Comparison of ENCODE assay signal across 28 cellular contexts in genomic region chr9:31253800-31254762, GRCh38.
"Had no signal": no experiment of that assay in that cellular context is flagged by ENCODE, and none has a peak within 500 bp of the region (broad histone marks: within the 10 kb centered on the region; RNA-seq: fewer than 3 reads in every experiment).

No MANE protein-coding gene starts in this region.

- ATAC-seq: activated T-cell treated with anti-CD3 and anti-CD28 coated beads, Interleukin-2, amount 50 U/mL, for 72 hours; left colon; natural killer cell treated with Interleukin-12 subunit alpha and Interleukin-12 subunit beta and Interleukin-15 and Interleukin-18, amount 100 ng/mL, for 72 hours; sciatic nerve; stimulated activated naive B cell treated with anti-CD40 and anti-IgM and Interleukin-4, amounts not matched to agents 10 μg/mL and 1 μg/mL and 100 μg/mL, for 72 hours had no signal

- DNase-seq: activated CD4-positive, alpha-beta T cell treated with anti-CD3 and anti-CD28 coated beads for 4 hours; activated CD4-positive, alpha-beta T cell treated with anti-CD3 and anti-CD28 coated beads, Interleukin-2, amount 50 U/mL, for 4 hours; activated naive CD4-positive, alpha-beta T cell treated with Interleukin-2 at 50 U/mL for 16 hours; activated T-cell treated with anti-CD3 and anti-CD28 coated beads for 4 hours; activated T-cell treated with anti-CD3 and anti-CD28 coated beads, Interleukin-2, amount 50 U/mL, for 72 hours; anterior cingulate cortex; colonic mucosa; effector CD8-positive, alpha-beta T cell; esophagus squamous epithelium; foreskin melanocyte; islet precursor cell; left colon; mesendoderm; stimulated activated naive B cell treated with anti-CD40 and anti-IgM and Interleukin-4, amounts not matched to agents 10 μg/mL and 1 μg/mL and 100 μg/mL, for 72 hours; stomach; T-helper 9 cell had no signal

- H3K27me3 Mint-ChIP-seq: activated naive CD8-positive, alpha-beta T cell; natural killer cell treated with Interleukin-12 subunit alpha and Interleukin-12 subunit beta and Interleukin-15 and Interleukin-18, amount 100 ng/mL, for 72 hours; progenitor cell of endocrine pancreas; stimulated activated naive B cell treated with anti-CD40 and anti-IgM and Interleukin-4, amounts not matched to agents 10 μg/mL and 1 μg/mL and 100 μg/mL, for 72 hours had no signal

- H3K36me3 Mint-ChIP-seq: natural killer cell treated with Interleukin-12 subunit alpha and Interleukin-12 subunit beta and Interleukin-15 and Interleukin-18, amount 100 ng/mL, for 72 hours had no signal

- H3K4me3 ChIP-seq: colonic mucosa, esophagus squamous epithelium, lung, skin epidermis, stomach, suprapubic skin, tibial nerve had no signal

- H3K36me3 ChIP-seq: colonic mucosa, esophagus squamous epithelium, stomach, suprapubic skin, tibial nerve had no signal

- H3K4me1 Mint-ChIP-seq: central memory CD8-positive, alpha-beta T cell; stimulated activated naive B cell treated with anti-CD40 and anti-IgM and Interleukin-4, amounts not matched to agents 10 μg/mL and 1 μg/mL and 100 μg/mL, for 72 hours had no signal

- H3K27ac Mint-ChIP-seq: activated naive CD8-positive, alpha-beta T cell; activated T-cell treated with anti-CD3 and anti-CD28 coated beads, Interleukin-2, amount 50 U/mL, for 72 hours; natural killer cell treated with Interleukin-12 subunit alpha and Interleukin-12 subunit beta and Interleukin-15 and Interleukin-18, amount 100 ng/mL, for 72 hours; progenitor cell of endocrine pancreas; stimulated activated naive B cell treated with anti-CD40 and anti-IgM and Interleukin-4, amounts not matched to agents 10 μg/mL and 1 μg/mL and 100 μg/mL, for 72 hours; T-helper 1 cell treated with Interleukin-12 subunit alpha and Interleukin-12 subunit beta and Interleukin-4 antibody, amounts not matched to agents 30 μg/mL and 1 μg/mL, for 36 hours had no signal

- H3K4me3 Mint-ChIP-seq: activated naive CD8-positive, alpha-beta T cell; activated T-cell treated with anti-CD3 and anti-CD28 coated beads, Interleukin-2, amount 50 U/mL, for 72 hours; central memory CD8-positive, alpha-beta T cell; natural killer cell treated with Interleukin-12 subunit alpha and Interleukin-12 subunit beta and Interleukin-15 and Interleukin-18, amount 100 ng/mL, for 72 hours; stimulated activated naive B cell treated with anti-CD40 and anti-IgM and Interleukin-4, amounts not matched to agents 10 μg/mL and 1 μg/mL and 100 μg/mL, for 72 hours; T-helper 1 cell treated with Interleukin-12 subunit alpha and Interleukin-12 subunit beta and Interleukin-4 antibody, amounts not matched to agents 30 μg/mL and 1 μg/mL, for 36 hours had no signal

- H3K27ac ChIP-seq: colonic mucosa, epithelial cell of prostate, esophagus squamous epithelium, skin epidermis, stomach, suprapubic skin, tibial nerve, VCaP had no signal

- H3K4me1 ChIP-seq: colonic mucosa, esophagus squamous epithelium, stomach, suprapubic skin, tibial nerve had no signal

- H3K27me3 ChIP-seq: colonic mucosa, esophagus squamous epithelium, stomach, suprapubic skin, tibial nerve had no signal

- H3K9me3 ChIP-seq: colonic mucosa, suprapubic skin had no signal
